ENCODE assay signal across 8 cellular contexts in the genomic region with DNA sequence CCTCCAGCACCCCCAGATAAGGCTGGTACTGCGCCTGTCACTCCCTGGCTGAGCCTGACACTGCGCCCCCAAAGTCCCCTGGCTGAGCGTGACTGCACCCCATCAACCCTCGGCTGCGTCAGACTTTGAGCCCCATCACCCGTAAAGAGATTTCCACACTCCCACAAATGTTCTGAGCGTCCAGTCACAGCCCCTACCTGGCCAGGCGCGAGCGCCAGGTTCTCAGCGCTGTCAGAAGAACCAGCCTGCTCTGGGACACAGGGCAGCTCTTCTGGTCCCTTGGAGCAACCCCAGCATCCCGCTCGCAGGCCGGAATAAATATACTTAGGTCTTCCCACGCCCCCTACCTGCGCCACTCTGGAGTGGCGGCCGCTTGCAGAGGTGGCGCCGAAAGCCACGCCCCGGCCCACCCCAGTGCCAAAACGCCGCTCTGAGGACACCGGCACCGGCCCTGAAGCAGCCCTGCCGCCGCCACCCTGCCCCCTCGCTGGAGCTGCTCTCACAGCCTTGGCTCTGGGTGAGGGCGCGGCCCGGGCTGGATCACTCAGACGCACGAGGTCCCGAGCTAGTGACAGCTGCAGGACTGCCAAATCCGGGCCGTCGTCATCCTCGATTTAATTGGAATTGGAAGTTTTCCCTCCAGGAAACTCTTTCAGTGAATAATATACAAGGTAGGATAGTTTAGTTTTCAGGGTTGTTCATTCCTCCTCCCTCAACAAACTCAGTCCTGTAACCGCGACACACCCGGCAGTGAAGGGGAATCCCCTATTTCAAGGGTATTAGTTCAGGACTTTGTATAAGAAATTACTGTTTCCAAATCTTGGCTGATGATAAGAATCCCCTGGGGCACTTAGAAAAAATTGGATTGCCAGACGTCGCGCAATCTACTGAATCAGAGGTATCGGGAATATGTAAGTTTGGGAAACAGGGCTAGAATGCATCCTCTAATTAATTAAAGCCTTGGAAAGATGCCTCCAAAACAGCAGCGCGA. TPM values are rescaled to one million over a fixed set of nuclear protein-coding genes. Genes with fewer than 3 reads are reported as not detected.
DNase-seq lines count a peak whose midpoint lies in the region; ATAC-seq, FAIRE-seq and TF ChIP-seq lines count a peak whose summit lies in the region.

No MANE protein-coding gene starts in this region.

- H4K20me1 ChIP-seq in GM12878 (ENCODE audit: control insufficient read depth, insufficient read depth) = peaks cover 3% of the 10 kb centered on the region

- H3K4me2 ChIP-seq in GM12878 (ENCODE audit: control insufficient read depth, insufficient read depth) = peak overlapping the region; percentile 82
- peak overlapping the region; percentile 100 for H3K4me2 ChIP-seq in skeletal muscle satellite cell (ENCODE audit: low read length)

- WGBS in HUES64 = 15% methylated on average over 47 of the region's 48 CpGs
- 7% methylated on average over 48 of the region's 48 CpGs for WGBS in GM12878 (ENCODE audit: insufficient coverage, insufficient replicate concordance, low lambda C conversion rate, missing lambda C conversion rate)

- ATAC-seq in GM21447 (IDR thresholded peaks at IDR 0.05; ENCODE audit: unreplicated experiment) = peak; percentile 34
- peak; percentile 58 for ATAC-seq in GM12878

- FAIRE-seq in GM12878 (lab: Jason Lieb, UNC) = peak; percentile 23

- CTCF ChIA-PET in GM12878 (lab: Yijun Ruan, JAX) = interaction anchor here (0.7 to 4.3 kb wide), 12 partner anchors 8 to 484 kb away, joined by 3 to 31 read pairs (median 6); no protein-coding TSS in a partner anchor

- no peak for TF ChIP-seq POLR2A in GM12878 (IDR thresholded peaks at IDR 0.05; ENCODE audit: low read depth, low read length)

- DNase-seq in DMS 273 (lab: John Stamatoyannopoulos, UW; ENCODE audit: unreplicated experiment) (peak; percentile 91), T-helper 22 cell (ENCODE audit: low read depth) (peak; percentile 66), GM12878 (ENCODE audit: low read depth, low spot score) (no peak), NOMO-1 treated with DMSO at 0.1 percent for 48 hours (lab: John Stamatoyannopoulos, UW; ENCODE audit: unreplicated experiment) (no peak)

- H3K9me3 ChIP-seq in HUES64 (ENCODE audit: insufficient read depth, low read depth, low read length) (no peaks in the 10 kb centered on the region), GM12878 (replicated peaks; ENCODE audit: control insufficient read depth, insufficient read depth, low read length) (no peaks in the 10 kb centered on the region), iPS-18c (ENCODE audit: control insufficient read depth, insufficient read depth, low read length) (no peaks in the 10 kb centered on the region), skeletal muscle satellite cell (replicated peaks; ENCODE audit: low read length) (no peaks in the 10 kb centered on the region)

- TF ChIP-seq EP300 in GM12878 (IDR thresholded peaks at IDR 0.05; ENCODE audit: borderline replicate concordance in 1 of 2, control insufficient read depth in 1 of 2, low read depth in 2 of 2, low read length in 2 of 2) = no peak

- H3K36me3 ChIP-seq in HUES64 (ENCODE audit: insufficient read depth, low read length) = no peaks in the 10 kb centered on the region
- H3K36me3 ChIP-seq in GM12878 (ENCODE audit: control insufficient read depth in 2 of 2, insufficient read depth in 2 of 2, low read length in 1 of 2) = no peaks in the 10 kb centered on the region
- no peaks in the 10 kb centered on the region for H3K36me3 ChIP-seq in skeletal muscle satellite cell (ENCODE audit: insufficient read depth, low read length)

- BruUV-seq in GM12878 (replicated peaks; lab: Mats Ljungman, UMichigan) = no TSS peak

- H3K9ac ChIP-seq in HUES64 (ENCODE audit: low read depth, low read length) = peak overlapping the region; percentile 38; the same call in 1 of the 2 replicates
- peak overlapping the region; percentile 21; the same call in 1 of the 2 replicates for H3K9ac ChIP-seq in GM12878 (ENCODE audit: control insufficient read depth, insufficient read depth, low read length)
- peak overlapping the region; percentile 74 for H3K9ac ChIP-seq in skeletal muscle satellite cell (ENCODE audit: low read depth, low read length)

- H3K27ac ChIP-seq in HUES64 (ENCODE audit: low read depth, low read length) (no peak overlapping the region), GM12878 (ENCODE audit: control insufficient read depth, insufficient read depth) (no peak overlapping the region)

- TF ChIP-seq RAD21 in GM12878 (IDR thresholded peaks at IDR 0.05; ENCODE audit: insufficient read depth, low read depth, low read length) = no peak

- in situ Hi-C loops in GM12878 (cut with MboI) = loop anchor here (5.0 to 10.0 kb wide), 2 partner anchors 167 to 485 kb away; no protein-coding TSS in a partner anchor

- RAD21 ChIA-PET in GM12878 (lab: Charles Lee; ENCODE audit: unreplicated experiment) = interaction anchor here (1.0 to 2.2 kb wide), 5 partner anchors 12 to 165 kb away, joined by 3 to 8 read pairs (median 3); no protein-coding TSS in a partner anchor

- no peaks in the 10 kb centered on the region for H3K79me2 ChIP-seq in GM12878 (ENCODE audit: control insufficient read depth, insufficient read depth, low read length)

- H2AFZ ChIP-seq in GM12878 (ENCODE audit: control insufficient read depth, low read depth, low read length) = peak overlapping the region; percentile 31

- H3K4me1 ChIP-seq in HUES64 (ENCODE audit: insufficient read depth, low read length) (peaks cover 30% of the 10 kb centered on the region), GM12878 (ENCODE audit: control insufficient read depth, insufficient read depth, low read length) (peaks cover 14% of the 10 kb centered on the region), skeletal muscle satellite cell (ENCODE audit: control insufficient read depth, insufficient read depth, low read length) (peaks cover 37% of the 10 kb centered on the region)

- SMC1A ChIA-PET in GM12878 (lab: Charles Lee; ENCODE audit: uncharacterized antibody, unreplicated experiment) = interaction anchor here (0.5 to 1.8 kb wide), 6 partner anchors 9 to 164 kb away, joined by 3 to 8 read pairs (median 4); no protein-coding TSS in a partner anchor

- H3K4me3 ChIP-seq in HUES64 (ENCODE audit: low read length) (peak overlapping the region; percentile 74), GM12878 (peak overlapping the region; percentile 69), iPS-18c (ENCODE audit: insufficient read depth, low read depth, low read length) (peak overlapping the region; percentile 62), skeletal muscle satellite cell (ENCODE audit: low read length) (peak overlapping the region; percentile 85)

- POLR2A ChIA-PET in GM12878 (lab: Charles Lee) = interaction anchor here (1.4 kb wide), 1 partner anchor 485 kb away, joined by 3 read pairs; no protein-coding TSS in a partner anchor

- peak in 2 of 3 experiments; percentile 5 to 14; a peak in 2 of 6 replicates for TF ChIP-seq CTCF in GM12878 (IDR thresholded peaks at IDR 0.05 in 2 of 3, conservative IDR thresholded peaks at IDR 0.05 in 1 of 3; ENCODE audit: control insufficient read depth in 2 of 3, extremely low read depth in 1 of 3, insufficient read depth in 1 of 3, low read depth in 3 of 3, low read length in 3 of 3)

- intact Hi-C loops in GM12878 (cut with micrococcal nuclease; ENCODE audit: unreplicated experiment) = loop anchor here (1.0 to 5.0 kb wide), 6 partner anchors 53 to 485 kb away; no protein-coding TSS in a partner anchor

- H3K27me3 ChIP-seq in HUES64 (ENCODE audit: insufficient read depth, low read length) (peaks cover 9% of the 10 kb centered on the region; the same call in 1 of the 2 replicates), GM12878 (replicated peaks in 1 of 2; ENCODE audit: control insufficient read depth in 2 of 2, insufficient read depth in 2 of 2, low read length in 1 of 2) (peaks cover 0 to 18% of the 10 kb centered on the region in 2 experiments; a peak in 2 of 4 replicates), skeletal muscle satellite cell (ENCODE audit: control insufficient read depth, insufficient read depth, low read length) (no peaks in the 10 kb centered on the region)

TF ChIP-seq in GM12878, 131 proteins besides CTCF, POLR2A, EP300 and RAD21:
- TF ChIP-seq SREBF2 (IDR thresholded peaks at IDR 0.05; ENCODE audit: low read length) = no peak
- 0 out of 2 replicates have a peak, but pooled peaks have one; percentile 6 for TF ChIP-seq LARP7 (IDR thresholded peaks at IDR 0.05)
- TF ChIP-seq, protein P1, sequence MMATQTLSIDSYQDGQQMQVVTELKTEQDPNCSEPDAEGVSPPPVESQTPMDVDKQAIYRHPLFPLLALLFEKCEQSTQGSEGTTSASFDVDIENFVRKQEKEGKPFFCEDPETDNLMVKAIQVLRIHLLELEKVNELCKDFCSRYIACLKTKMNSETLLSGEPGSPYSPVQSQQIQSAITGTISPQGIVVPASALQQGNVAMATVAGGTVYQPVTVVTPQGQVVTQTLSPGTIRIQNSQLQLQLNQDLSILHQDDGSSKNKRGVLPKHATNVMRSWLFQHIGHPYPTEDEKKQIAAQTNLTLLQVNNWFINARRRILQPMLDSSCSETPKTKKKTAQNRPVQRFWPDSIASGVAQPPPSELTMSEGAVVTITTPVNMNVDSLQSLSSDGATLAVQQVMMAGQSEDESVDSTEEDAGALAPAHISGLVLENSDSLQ (IDR thresholded peaks at IDR 0.05) = peak; percentile 41; the same call in 1 of the 2 replicates
- TF ChIP-seq TCF12 (IDR thresholded peaks at IDR 0.05; ENCODE audit: low read depth, low read length) = 0 out of 2 replicates have a peak, but pooled peaks have one; percentile 19
- no peak for TF ChIP-seq ATF7 (IDR thresholded peaks at IDR 0.05; ENCODE audit: low read depth)
- TF ChIP-seq SUZ12 (IDR thresholded peaks at IDR 0.05; ENCODE audit: unreplicated experiment) = peak; percentile 45

RNA-seq across cellular contexts. Expression of a gene that starts 1.2 kb away (rescaled TPM):
- 56.8 TPM for polyA plus RNA-seq in HUES64 (2013, experiment 1 of 2)
- polyA plus RNA-seq in HUES64 (2013, experiment 2 of 2) = 57.7 TPM
- 1.4 and 5.1 TPM in 2 replicates for total RNA-seq in GM12878 (2013; cell fraction: nucleolus; rRNA removed)
- total RNA-seq in GM12878 (2014; rRNA removed) = 1.5 and 2.5 TPM in 2 replicates
- 1.3 and 1.6 TPM in 2 replicates for total RNA-seq in GM12878 (2014; rRNA removed; fragmentation: Illumina TruSeq; extraction: Trizol)
- total RNA-seq in GM12878 (2021) = 1.2 and 1.7 TPM in 2 replicates
- polyA plus RNA-seq in GM12878 (2011; ENCODE audit: low read depth) = 5.9 TPM
- 16.5 and 19.2 TPM in 2 replicates for polyA plus RNA-seq in GM12878 (2011; rRNA removed)
- polyA plus RNA-seq in GM12878 (2011; cell fraction: cytosol; rRNA removed) = 17.3 and 21.8 TPM in 2 replicates
- polyA plus RNA-seq in GM12878 (2011; cell fraction: nucleus; rRNA removed) = 14.5 and 18.8 TPM in 2 replicates
- 0.60 and 0.81 TPM in 2 replicates for polyA plus RNA-seq in GM12878 (2012)
- polyA plus RNA-seq in GM12878 (2014; fragmentation: Illumina TruSeq; extraction: Trizol) = 1.8 and 5.6 TPM in 2 replicates
- under 1 TPM; 0.50 to 0.79 TPM for polyA plus RNA-seq in GM12878 (2014; fragmentation: Nextera tagmentation; extraction: Ambion mirVana)
- polyA plus RNA-seq in GM12878 (2014; rRNA removed) = 1.1 and 1.2 TPM in 2 replicates
- under 1 TPM; 0.67 to 0.91 TPM for polyA plus RNA-seq in GM12878 (2016; fragmentation: Nextera tagmentation; extraction: Ambion mirVana)
- 38.2 and 48.4 TPM in 2 replicates for polyA minus RNA-seq in GM12878 (2011; rRNA and poly(A)+ RNA removed)
- polyA minus RNA-seq in GM12878 (2011; cell fraction: cytosol; rRNA and poly(A)+ RNA removed) = 11.5 and 14.8 TPM in 2 replicates
- 26.2 and 34.8 TPM in 2 replicates for polyA minus RNA-seq in GM12878 (2011; cell fraction: nucleus; rRNA and poly(A)+ RNA removed)
- 20.8 and 43.9 TPM in 2 replicates for total RNA-seq in skeletal muscle satellite cell (2012; rRNA removed)

Comparison
In these comparisons a context has a peak if more than half of its experiments do, and no peak if none do; other contexts are left out.
1. DNase-seq: peak in DMS 273 (single experiment) and T-helper 22 cell (single experiment); none in GM12878 (single experiment) and NOMO-1 treated with DMSO at 0.1 percent for 48 hours (single experiment).
2. H3K9ac ChIP-seq: peak in every context shown above with its lines; median percentile 74 in skeletal muscle satellite cell; 38 in HUES64; 21 in GM12878.
3. Peak in every context shown above with its lines, with median percentiles within 50 percentile points of each other: H3K4me3 ChIP-seq.